ENCODE assay signal across 1 cellular context in genomic region chr12:50660425-50660822, GRCh38.
TF ChIP-seq lines count a peak whose summit lies in the region.

No MANE protein-coding gene starts in this region.

TF ChIP-seq in GM12878, 131 proteins besides CTCF, POLR2A, EP300 and RAD21 (continued from another document):
- TF ChIP-seq CEBPZ (IDR thresholded peaks at IDR 0.05; ENCODE audit: low read depth, low read length), result no peak
- TF ChIP-seq NFXL1 (IDR thresholded peaks at IDR 0.05; ENCODE audit: borderline replicate concordance), result no peak
- no peak for TF ChIP-seq SMC3 (IDR thresholded peaks at IDR 0.05; ENCODE audit: borderline replicate concordance, low read length)
- no peak for TF ChIP-seq ZBTB33 (IDR thresholded peaks at IDR 0.05)
